ENCODE assay signal across 9 cellular contexts in the genomic region with DNA sequence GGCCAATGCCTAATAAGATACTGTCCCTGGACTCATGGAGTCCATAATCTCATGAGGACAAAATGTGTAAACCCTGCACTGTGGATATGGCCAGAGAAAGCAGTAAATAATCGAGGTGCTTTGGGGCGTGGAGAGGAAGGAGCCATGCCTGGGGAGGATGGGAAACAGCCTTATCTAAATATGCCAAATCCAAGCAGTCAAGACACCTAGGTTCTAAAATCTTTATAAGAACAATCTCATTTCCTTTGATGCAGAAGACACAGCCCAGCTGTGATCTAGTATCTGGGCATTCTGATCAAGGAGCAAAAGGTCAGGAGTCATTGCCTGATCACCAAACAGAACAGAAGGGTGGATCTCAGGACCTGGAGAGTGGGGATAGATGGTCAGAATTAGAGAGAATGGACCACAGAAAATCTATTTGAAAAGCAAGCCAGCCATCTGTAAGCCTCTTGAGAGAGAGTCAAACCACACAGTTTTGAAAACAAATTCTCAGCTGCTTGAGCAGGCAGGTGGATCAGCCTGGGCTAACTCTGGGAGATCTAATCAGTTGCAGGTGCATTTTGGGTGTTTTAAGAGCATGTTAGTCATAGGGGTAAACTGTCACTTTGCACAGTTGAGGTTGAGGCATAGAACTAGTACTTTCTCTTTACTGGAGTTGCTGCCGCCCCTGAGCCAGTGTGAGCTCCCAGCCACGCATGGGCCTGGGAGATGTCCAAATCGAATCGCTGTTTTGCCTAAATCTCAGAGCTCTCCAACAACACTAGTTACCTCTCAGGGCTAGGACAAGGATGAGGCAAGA.
A peak's percentile ranks its signal among the peaks of the same experiment; 100 is the strongest.
DNase-seq lines count a peak whose midpoint lies in the region; ATAC-seq and TF ChIP-seq lines count a peak whose summit lies in the region.
"Had no signal": no experiment of that assay in that cellular context is flagged by ENCODE, and none has a peak within 500 bp of the region (broad histone marks: within the 10 kb centered on the region; RNA-seq: fewer than 3 reads in every experiment).

No MANE protein-coding gene starts in this region.

- ATAC-seq in GM18502 (IDR thresholded peaks at IDR 0.05; ENCODE audit: poor library complexity, unreplicated experiment) (peak; percentile 95), GM19467 (IDR thresholded peaks at IDR 0.05; ENCODE audit: unreplicated experiment) (peak; percentile 57), HG03280 (IDR thresholded peaks at IDR 0.05; ENCODE audit: unreplicated experiment) (peak; percentile 65), mucosa of descending colon (no peak)

- H3K9me3 ChIP-seq in BE2C (no peaks in the 10 kb centered on the region), mucosa of descending colon (no peaks in the 10 kb centered on the region)

- no peak overlapping the region for H3K4me3 ChIP-seq in BE2C (ENCODE audit: low read depth, low read length)
- H3K4me3 ChIP-seq in mucosa of descending colon, result no peak overlapping the region

- H3K4me3 Mint-ChIP-seq in activated naive CD4-positive, alpha-beta T cell treated with anti-CD3 and anti-CD28 coated beads, Interleukin-2, amount 10 ng/mL, durations not matched to agents 7 days and 5 days, result no peak overlapping the region

- DNase-seq in activated naive CD4-positive, alpha-beta T cell treated with anti-CD3 and anti-CD28 coated beads, Interleukin-2, amount 10 ng/mL, durations not matched to agents 7 days and 5 days, result peak; percentile 29
- no peak for DNase-seq in BE2C
- no peak for DNase-seq in NOMO-1 treated with dmso at 0.1 percent for 144 hours (lab: John Stamatoyannopoulos, UW; ENCODE audit: unreplicated experiment)
- no peak for DNase-seq in NCI-H526 (lab: John Stamatoyannopoulos, UW)
- no peak for DNase-seq in mucosa of descending colon

- no peak for TF ChIP-seq CTCF in BE2C (IDR thresholded peaks at IDR 0.05; ENCODE audit: low read depth, low read length)
- TF ChIP-seq CTCF in mucosa of descending colon (IDR thresholded peaks at IDR 0.05), result no peak

- no peaks in the 10 kb centered on the region for H3K36me3 Mint-ChIP-seq in activated naive CD4-positive, alpha-beta T cell treated with anti-CD3 and anti-CD28 coated beads, Interleukin-2, amount 10 ng/mL, durations not matched to agents 7 days and 5 days

- CTCF ChIA-PET in activated naive CD4-positive, alpha-beta T cell treated with anti-CD3 and anti-CD28 coated beads, Interleukin-2, amount 10 ng/mL, durations not matched to agents 7 days and 5 days (lab: Charles Lee), result interaction anchor here (1.0 to 1.3 kb wide), 5 partner anchors 10 to 185 kb away, joined by 3 to 4 read pairs (median 3); no protein-coding TSS in a partner anchor

- peak overlapping the region; percentile 71 for H3K27ac Mint-ChIP-seq in activated naive CD4-positive, alpha-beta T cell treated with anti-CD3 and anti-CD28 coated beads, Interleukin-2, amount 10 ng/mL, durations not matched to agents 7 days and 5 days

- intact Hi-C loops in mucosa of descending colon (cut with DNase I, micrococcal nuclease), result no loop called here

- no peaks in the 10 kb centered on the region for H3K9me3 Mint-ChIP-seq in activated naive CD4-positive, alpha-beta T cell treated with anti-CD3 and anti-CD28 coated beads, Interleukin-2, amount 10 ng/mL, durations not matched to agents 7 days and 5 days

- H3K4me1 Mint-ChIP-seq in activated naive CD4-positive, alpha-beta T cell treated with anti-CD3 and anti-CD28 coated beads, Interleukin-2, amount 10 ng/mL, durations not matched to agents 7 days and 5 days, result peaks cover 13% of the 10 kb centered on the region

- no peaks in the 10 kb centered on the region; the same call in 1 of the 2 replicates for H3K27me3 ChIP-seq in BE2C

- H3K36me3 ChIP-seq in BE2C (no peaks in the 10 kb centered on the region), mucosa of descending colon (ENCODE audit: low read depth) (no peaks in the 10 kb centered on the region)

- H3K4me1 ChIP-seq in BE2C (no peaks in the 10 kb centered on the region), mucosa of descending colon (ENCODE audit: low read depth) (peaks cover 4% of the 10 kb centered on the region)
- H3K4me1 ChIP-seq: parathyroid adenoma had no signal

- peaks cover 39% of the 10 kb centered on the region for H3K27me3 Mint-ChIP-seq in activated naive CD4-positive, alpha-beta T cell treated with anti-CD3 and anti-CD28 coated beads, Interleukin-2, amount 10 ng/mL, durations not matched to agents 7 days and 5 days
